In genomic region chr22:48968201-48968959, GRCh38 we compare ENCODE assay signal across 9 cellular contexts.
DNase-seq lines count a peak whose midpoint lies in the region; FAIRE-seq and TF ChIP-seq lines count a peak whose summit lies in the region.
"Had no signal": no experiment of that assay in that cellular context is flagged by ENCODE, and none has a peak within 500 bp of the region (broad histone marks: within the 10 kb centered on the region; RNA-seq: fewer than 3 reads in every experiment).

No MANE protein-coding gene starts in this region.

- TF ChIP-seq CTCF in GM12873 (IDR thresholded peaks at IDR 0.05; ENCODE audit: insufficient read depth, low read depth, low read length, missing control alignments), result peak; percentile 32
- TF ChIP-seq CTCF in colonic mucosa (IDR thresholded peaks at IDR 0.05), result peak; percentile 50
- TF ChIP-seq CTCF in RWPE1 (conservative IDR thresholded peaks at IDR 0.05; ENCODE audit: low read depth), result no peak

- WGBS in small intestine, 3 donors, result 34 to 47% (median 35%) methylated on average over 11 of the region's 11 CpGs

- H3K27me3 ChIP-seq in colonic mucosa (no peaks in the 10 kb centered on the region), small intestine (ENCODE audit: control insufficient read depth in 2 of 2, insufficient read depth in 2 of 2, low read length in 2 of 2) (no peaks in the 10 kb centered on the region)

- no peak overlapping the region for H3K27ac ChIP-seq in colonic mucosa
- H3K27ac ChIP-seq in small intestine (ENCODE audit: low read depth in 1 of 2, low read length in 1 of 2), result no peak overlapping the region
- no peak overlapping the region for H3K27ac ChIP-seq in RWPE1

- H3K9me3 ChIP-seq in colonic mucosa (no peaks in the 10 kb centered on the region), small intestine (ENCODE audit: control insufficient read depth, low read depth) (no peaks in the 10 kb centered on the region)

- H3K4me1 ChIP-seq in colonic mucosa (no peaks in the 10 kb centered on the region), small intestine (ENCODE audit: control insufficient read depth in 2 of 2, insufficient read depth in 1 of 2, low read depth in 1 of 2, low read length in 1 of 2) (no peaks in the 10 kb centered on the region)

- intact Hi-C loops in colonic mucosa (cut with DNase I), result no loop called here

- FAIRE-seq in small intestine (lab: Jason Lieb, UNC), result no peak

- H3K36me3 ChIP-seq in colonic mucosa (no peaks in the 10 kb centered on the region), small intestine (ENCODE audit: control insufficient read depth in 2 of 2, insufficient read depth in 2 of 2, low read length in 2 of 2) (no peaks in the 10 kb centered on the region)

- DNase-seq in NCI-H2029 treated with DMSO at 0.1 percent for 48 hours (lab: John Stamatoyannopoulos, UW), result peak; percentile 23
- peak; percentile 13 for DNase-seq in colonic mucosa
- peak; percentile 17 for DNase-seq in small intestine
- DNase-seq in nucleus accumbens (lab: John Stamatoyannopoulos, UW), result no peak
- no peak for DNase-seq in RWPE1 (ENCODE audit: low spot score)
- no peak for DNase-seq in occipital lobe (lab: John Stamatoyannopoulos, UW)
- DNase-seq: central memory CD4-positive, alpha-beta T cell; left ventricle myocardium superior had no signal

- H3K4me3 ChIP-seq in colonic mucosa (no peak overlapping the region), small intestine (ENCODE audit: low read depth in 1 of 2, low read length in 2 of 2) (no peak overlapping the region)

- no peak overlapping the region for H3K9ac ChIP-seq in colonic mucosa (ENCODE audit: low read depth in 2 of 2, low read length in 2 of 2)

- CTCF ChIA-PET in RWPE1 (lab: Yijun Ruan, JAX), result interaction anchor here (0.6 kb wide), 1 partner anchor 94 kb away, joined by 3 read pairs; no protein-coding TSS in a partner anchor

- POLR2A ChIA-PET in RWPE1 (lab: Yijun Ruan, JAX; ENCODE audit: low non-redundant PET), result no interaction called here

Comparison
In these comparisons a context has a peak if more than half of its experiments do, and no peak if none do; other contexts are left out.
1. DNase-seq: peak in NCI-H2029 treated with DMSO at 0.1 percent for 48 hours (single experiment), colonic mucosa (single experiment) and small intestine (single experiment); none in nucleus accumbens (0 of 56), RWPE1 (single experiment) and occipital lobe (single experiment).